In the genomic region with DNA sequence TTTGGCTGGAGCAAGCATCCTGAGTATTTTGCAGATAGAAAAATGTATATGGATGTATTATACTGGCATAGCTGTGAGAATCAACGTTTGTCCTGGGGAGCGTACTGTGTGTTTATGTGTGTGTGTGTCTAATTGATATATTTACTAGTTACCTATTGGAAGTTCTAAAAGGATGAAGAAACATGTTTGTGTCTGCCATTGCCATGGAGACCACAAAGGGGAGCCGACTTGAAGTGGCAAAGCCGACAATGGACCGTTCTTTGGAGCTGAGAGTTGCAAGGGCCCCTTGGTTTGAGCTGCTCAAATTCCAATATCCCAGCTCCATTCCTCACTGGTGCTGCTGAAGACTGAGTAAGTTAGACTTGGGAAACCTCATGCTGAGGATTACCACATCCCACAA, we compare ENCODE assay signal across 26 cellular contexts. TPM values are rescaled to one million over a fixed set of nuclear protein-coding genes. Genes with fewer than 3 reads are reported as not detected.
DNase-seq lines count a peak whose midpoint lies in the region; ATAC-seq, FAIRE-seq and TF ChIP-seq lines count a peak whose summit lies in the region.
"Had no signal": no experiment of that assay in that cellular context is flagged by ENCODE, and none has a peak within 500 bp of the region (broad histone marks: within the 10 kb centered on the region; RNA-seq: fewer than 3 reads in every experiment).

No MANE protein-coding gene starts in this region.

- H3K79me2 ChIP-seq in GM23338 (replicated peaks; ENCODE audit: insufficient read depth), result no peaks in the 10 kb centered on the region

- H3F3A ChIP-seq in GM23338 (replicated peaks; ENCODE audit: low read depth), result no peaks in the 10 kb centered on the region

- TF ChIP-seq CTCF in GM23338 (conservative IDR thresholded peaks at IDR 0.05; ENCODE audit: low read depth in 2 of 2) (no peak), neural crest cell (conservative IDR thresholded peaks at IDR 0.05) (no peak)

- H3K9me3 Mint-ChIP-seq in GM23338, result peaks cover 23% of the 10 kb centered on the region
- peaks cover 22% of the 10 kb centered on the region for H3K9me3 Mint-ChIP-seq in neural crest cell
- H3K9me3 Mint-ChIP-seq in CD4-positive, alpha-beta memory T cell, result peaks cover 4 to 32% (median 23%) of the 10 kb centered on the region in 8 donors

- H3K4me3 Mint-ChIP-seq in GM23338, result no peak overlapping the region
- no peak overlapping the region for H3K4me3 Mint-ChIP-seq in neural crest cell
- no peak overlapping the region for H3K4me3 Mint-ChIP-seq in CD4-positive, alpha-beta memory T cell
- H3K4me3 Mint-ChIP-seq: CD8-positive, alpha-beta memory T cell; T-helper 1 cell treated with Interleukin-12 subunit alpha and Interleukin-12 subunit beta and Interleukin-4 antibody, amounts not matched to agents 30 μg/mL and 1 μg/mL, for 36 hours had no signal

- H3K27ac Mint-ChIP-seq in GM23338 (no peak overlapping the region), neural crest cell (ENCODE audit: unreplicated experiment) (peak overlapping the region; percentile 95)
- no peak overlapping the region for H3K27ac Mint-ChIP-seq in CD4-positive, alpha-beta memory T cell
- H3K27ac Mint-ChIP-seq: T-helper 1 cell treated with Interleukin-12 subunit alpha and Interleukin-12 subunit beta and Interleukin-4 antibody, amounts not matched to agents 30 μg/mL and 1 μg/mL, for 36 hours had no signal

- 82% methylated on average over 5 of the region's 5 CpGs for WGBS in ectodermal cell, 2 experiments

- H2AFZ ChIP-seq in GM23338, result 0 out of 2 replicates have a peak overlapping the region, but pooled peaks have one; percentile 76

- H3K9me2 ChIP-seq in GM23338 (ENCODE audit: insufficient read depth), result peaks cover 4% of the 10 kb centered on the region; the same call in 1 of the 2 replicates

- 0 out of 2 replicates have a peak, but pooled peaks cover 3% of the 10 kb centered on the region for H3K4me1 ChIP-seq in GM23338 (ENCODE audit: insufficient read depth)
- no peaks in the 10 kb centered on the region for H3K4me1 ChIP-seq in ectodermal cell (ENCODE audit: control insufficient read depth, insufficient read depth, low read length)
- no peaks in the 10 kb centered on the region for H3K4me1 ChIP-seq in CD4-positive, alpha-beta memory T cell (ENCODE audit: insufficient read depth, low read length)

- ATAC-seq in GM18511 (IDR thresholded peaks at IDR 0.05; ENCODE audit: unreplicated experiment), result peak; percentile 9
- ATAC-seq in GM23338, result no peak

- TF ChIP-seq POLR2A in GM12892 (IDR thresholded peaks at IDR 0.05; ENCODE audit: low read depth, low read length), result no peak

- intact Hi-C loops in CD4-positive, alpha-beta memory T cell (cut with micrococcal nuclease), result no loop called here

- H3K36me3 Mint-ChIP-seq in GM23338 (ENCODE audit: low read depth) (peaks cover 20% of the 10 kb centered on the region; the same call in 2 of the 3 replicates), neural crest cell (ENCODE audit: low read depth) (peaks cover 22% of the 10 kb centered on the region)
- H3K36me3 Mint-ChIP-seq in CD4-positive, alpha-beta memory T cell, result peaks cover 4 to 8% of the 10 kb centered on the region in 2 donors

- no peak overlapping the region for H3K4me2 ChIP-seq in GM23338

- H3K4me3 ChIP-seq in GM23338 (no peak overlapping the region), ectodermal cell (ENCODE audit: insufficient read depth, low read depth, low read length) (no peak overlapping the region)
- H3K4me3 ChIP-seq in CD4-positive, alpha-beta memory T cell (ENCODE audit: low read length in 2 of 2), result no peak overlapping the region

- H4K20me1 ChIP-seq in GM23338 (replicated peaks; ENCODE audit: insufficient read depth), result no peaks in the 10 kb centered on the region

- H3K27me3 Mint-ChIP-seq in GM23338 (ENCODE audit: insufficient read depth, low read depth, poor library complexity), result no peaks in the 10 kb centered on the region
- H3K27me3 Mint-ChIP-seq in neural crest cell (ENCODE audit: low read depth), result no peaks in the 10 kb centered on the region
- H3K27me3 Mint-ChIP-seq in CD4-positive, alpha-beta memory T cell, result peaks cover 0 to 6% of the 10 kb centered on the region in 2 donors

- CTCF ChIA-PET in CD4-positive, alpha-beta memory T cell (lab: Charles Lee; ENCODE audit: partially characterized antibody), result no interaction called here

- no peak for FAIRE-seq in GM12892 (lab: Jason Lieb, UNC)
- FAIRE-seq: G401.6, H54 had no signal

- H3K36me3 ChIP-seq in GM23338 (ENCODE audit: insufficient read depth) (no peaks in the 10 kb centered on the region), ectodermal cell (ENCODE audit: control insufficient read depth, insufficient read depth, low read length) (no peaks in the 10 kb centered on the region)
- no peaks in the 10 kb centered on the region for H3K36me3 ChIP-seq in CD4-positive, alpha-beta memory T cell (ENCODE audit: insufficient read depth, low read length)

- H3K4me1 Mint-ChIP-seq in GM23338, result peaks cover 7% of the 10 kb centered on the region; the same call in 1 of the 3 replicates
- H3K4me1 Mint-ChIP-seq in neural crest cell, result peaks cover 36% of the 10 kb centered on the region
- H3K4me1 Mint-ChIP-seq in CD4-positive, alpha-beta memory T cell, result no peaks in the 10 kb centered on the region
- H3K4me1 Mint-ChIP-seq: CD8-positive, alpha-beta memory T cell had no signal

- peaks cover 2% of the 10 kb centered on the region for H3K9me3 ChIP-seq in ectodermal cell (ENCODE audit: control insufficient read depth, low read length)
- H3K9me3 ChIP-seq in CD4-positive, alpha-beta memory T cell (ENCODE audit: control insufficient read depth in 1 of 2, low read length in 2 of 2), result peaks cover 0 to 7% of the 10 kb centered on the region in 2 donors

- DNase-seq in GM23338 (ENCODE audit: low spot score) (peak; percentile 27), neural crest cell (ENCODE audit: low read depth, low spot score) (no peak), cerebellar cortex (ENCODE audit: low spot score) (no peak), GM12892 (ENCODE audit: insufficient read length) (no peak), occipital lobe (lab: John Stamatoyannopoulos, UW) (no peak)
- DNase-seq in CD4-positive, alpha-beta memory T cell, result no peak
- DNase-seq: AML-193; C1 segment of cervical spinal cord; Calu3; CD8-positive, alpha-beta memory T cell; NCI-H1092 treated with DMSO at 0.1 percent for 48 hours; NCI-H1436 treated with DMSO at 0.1 percent for 48 hours; NCI-H1930; NCI-H2171; NCI-H345; NCI-H524 treated with DMSO at 0.1 percent for 48 hours; Right ventricle myocardium superior had no signal

- H3K27me3 ChIP-seq in GM23338 (ENCODE audit: insufficient read depth) (no peaks in the 10 kb centered on the region), ectodermal cell (ENCODE audit: control insufficient read depth, insufficient read depth, low read length, poor library complexity, severe bottlenecking) (no peaks in the 10 kb centered on the region)
- H3K27me3 ChIP-seq in CD4-positive, alpha-beta memory T cell (ENCODE audit: insufficient read depth, low read length), result no peaks in the 10 kb centered on the region

- POLR2A ChIA-PET in CD4-positive, alpha-beta memory T cell (lab: Charles Lee; ENCODE audit: partially characterized antibody), result no interaction called here

- H3K27ac ChIP-seq in GM23338 (ENCODE audit: low read depth), result no peak overlapping the region
- H3K27ac ChIP-seq in ectodermal cell (ENCODE audit: insufficient read depth, low read depth, low read length, poor library complexity, severe bottlenecking), result peak overlapping the region; percentile 78
- no peak overlapping the region for H3K27ac ChIP-seq in CD4-positive, alpha-beta memory T cell (ENCODE audit: low read depth, low read length)

TF ChIP-seq in GM23338, 12 proteins besides CTCF, POLR2A, EP300 and RAD21:
- TF ChIP-seq, protein P1, sequence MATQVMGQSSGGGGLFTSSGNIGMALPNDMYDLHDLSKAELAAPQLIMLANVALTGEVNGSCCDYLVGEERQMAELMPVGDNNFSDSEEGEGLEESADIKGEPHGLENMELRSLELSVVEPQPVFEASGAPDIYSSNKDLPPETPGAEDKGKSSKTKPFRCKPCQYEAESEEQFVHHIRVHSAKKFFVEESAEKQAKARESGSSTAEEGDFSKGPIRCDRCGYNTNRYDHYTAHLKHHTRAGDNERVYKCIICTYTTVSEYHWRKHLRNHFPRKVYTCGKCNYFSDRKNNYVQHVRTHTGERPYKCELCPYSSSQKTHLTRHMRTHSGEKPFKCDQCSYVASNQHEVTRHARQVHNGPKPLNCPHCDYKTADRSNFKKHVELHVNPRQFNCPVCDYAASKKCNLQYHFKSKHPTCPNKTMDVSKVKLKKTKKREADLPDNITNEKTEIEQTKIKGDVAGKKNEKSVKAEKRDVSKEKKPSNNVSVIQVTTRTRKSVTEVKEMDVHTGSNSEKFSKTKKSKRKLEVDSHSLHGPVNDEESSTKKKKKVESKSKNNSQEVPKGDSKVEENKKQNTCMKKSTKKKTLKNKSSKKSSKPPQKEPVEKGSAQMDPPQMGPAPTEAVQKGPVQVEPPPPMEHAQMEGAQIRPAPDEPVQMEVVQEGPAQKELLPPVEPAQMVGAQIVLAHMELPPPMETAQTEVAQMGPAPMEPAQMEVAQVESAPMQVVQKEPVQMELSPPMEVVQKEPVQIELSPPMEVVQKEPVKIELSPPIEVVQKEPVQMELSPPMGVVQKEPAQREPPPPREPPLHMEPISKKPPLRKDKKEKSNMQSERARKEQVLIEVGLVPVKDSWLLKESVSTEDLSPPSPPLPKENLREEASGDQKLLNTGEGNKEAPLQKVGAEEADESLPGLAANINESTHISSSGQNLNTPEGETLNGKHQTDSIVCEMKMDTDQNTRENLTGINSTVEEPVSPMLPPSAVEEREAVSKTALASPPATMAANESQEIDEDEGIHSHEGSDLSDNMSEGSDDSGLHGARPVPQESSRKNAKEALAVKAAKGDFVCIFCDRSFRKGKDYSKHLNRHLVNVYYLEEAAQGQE (IDR thresholded peaks at IDR 0.05; ENCODE audit: unreplicated experiment), result no peak

RNA-seq across cellular contexts. Expression of a gene that starts 14.3 kb away (rescaled TPM):
- not detected in 2 replicates for total RNA-seq in GM23338 (2014; rRNA removed; shearing (Covaris generic))
- not detected in 2 replicates for polyA plus RNA-seq in GM23338 (2016; fragmentation: Nextera tagmentation; extraction: Ambion mirVana)
- polyA plus RNA-seq in ectodermal cell (2013, experiment 1 of 4), result not detected
- polyA plus RNA-seq in ectodermal cell (2013, experiment 2 of 4), result not detected
- polyA plus RNA-seq in ectodermal cell (2013, experiment 3 of 4), result not detected
- not detected for polyA plus RNA-seq in ectodermal cell (2013, experiment 4 of 4)
- total RNA-seq in neural crest cell (not detected in 2 replicates), occipital lobe (not detected)
- total RNA-seq in CD4-positive, alpha-beta memory T cell, result not detected
- not detected for polyA plus RNA-seq in CD4-positive, alpha-beta memory T cell
- not detected for polyA plus RNA-seq in GM12892 (2012; ENCODE audit: missing spikeins)
- total RNA-seq: A172, Calu3, Daoy, Right ventricle myocardium superior, RPMI7951 had no signal
- polyA plus RNA-seq: AG04450; CD8-positive, alpha-beta memory T cell had no signal
